13 cellular contexts compared by ENCODE assay signal in genomic region chr4:39626261-39626660, GRCh38.
A peak's percentile ranks its signal among the peaks of the same experiment; 100 is the strongest.
DNase-seq lines count a peak whose midpoint lies in the region; ATAC-seq and FAIRE-seq lines count a peak whose summit lies in the region.
"Had no signal": no experiment of that assay in that cellular context is flagged by ENCODE, and none has a peak within 500 bp of the region (broad histone marks: within the 10 kb centered on the region; RNA-seq: fewer than 3 reads in every experiment).

No MANE protein-coding gene starts in this region.

- ATAC-seq in GM21526 (IDR thresholded peaks at IDR 0.05; ENCODE audit: low FRiP score, unreplicated experiment) (peak; percentile 60), HG03280 (IDR thresholded peaks at IDR 0.05; ENCODE audit: unreplicated experiment) (peak; percentile 57)
- peak; percentile 37 for ATAC-seq in effector memory CD8-positive, alpha-beta T cell (replicated peaks)

- H3K9me3 Mint-ChIP-seq in effector memory CD8-positive, alpha-beta T cell = no peaks in the 10 kb centered on the region
- H3K9me3 Mint-ChIP-seq in activated naive CD4-positive, alpha-beta T cell treated with anti-CD3 and anti-CD28 coated beads, Interleukin-2, amount 10 ng/mL, durations not matched to agents 7 days and 5 days = no peaks in the 10 kb centered on the region
- H3K9me3 Mint-ChIP-seq: nephron had no signal

- H3K27ac Mint-ChIP-seq in effector memory CD8-positive, alpha-beta T cell = no peak overlapping the region
- no peak overlapping the region for H3K27ac Mint-ChIP-seq in activated naive CD4-positive, alpha-beta T cell treated with anti-CD3 and anti-CD28 coated beads, Interleukin-2, amount 10 ng/mL, durations not matched to agents 7 days and 5 days
- H3K27ac Mint-ChIP-seq: nephron had no signal

- H3K4me3 Mint-ChIP-seq in effector memory CD8-positive, alpha-beta T cell = no peak overlapping the region
- H3K4me3 Mint-ChIP-seq in activated naive CD4-positive, alpha-beta T cell treated with anti-CD3 and anti-CD28 coated beads, Interleukin-2, amount 10 ng/mL, durations not matched to agents 7 days and 5 days = no peak overlapping the region
- H3K4me3 Mint-ChIP-seq: nephron had no signal

- peaks cover 10% of the 10 kb centered on the region for H3K36me3 Mint-ChIP-seq in effector memory CD8-positive, alpha-beta T cell (ENCODE audit: insufficient read depth)
- H3K36me3 Mint-ChIP-seq in activated naive CD4-positive, alpha-beta T cell treated with anti-CD3 and anti-CD28 coated beads, Interleukin-2, amount 10 ng/mL, durations not matched to agents 7 days and 5 days = no peaks in the 10 kb centered on the region

- peaks cover 3 to 6% of the 10 kb centered on the region in 2 donors for H3K4me1 Mint-ChIP-seq in effector memory CD8-positive, alpha-beta T cell (ENCODE audit: low read depth in 2 of 2)
- H3K4me1 Mint-ChIP-seq in activated naive CD4-positive, alpha-beta T cell treated with anti-CD3 and anti-CD28 coated beads, Interleukin-2, amount 10 ng/mL, durations not matched to agents 7 days and 5 days = no peaks in the 10 kb centered on the region

- no peaks in the 10 kb centered on the region for H3K27me3 Mint-ChIP-seq in effector memory CD8-positive, alpha-beta T cell
- H3K27me3 Mint-ChIP-seq in activated naive CD4-positive, alpha-beta T cell treated with anti-CD3 and anti-CD28 coated beads, Interleukin-2, amount 10 ng/mL, durations not matched to agents 7 days and 5 days = no peaks in the 10 kb centered on the region

- peak; percentile 92 for FAIRE-seq in GM18507 (lab: Jason Lieb, UNC)

- CTCF ChIA-PET in activated naive CD4-positive, alpha-beta T cell treated with anti-CD3 and anti-CD28 coated beads, Interleukin-2, amount 10 ng/mL, durations not matched to agents 7 days and 5 days (lab: Charles Lee) = no interaction called here

- no peak for DNase-seq in GM18507 (ENCODE audit: extremely low spot score, insufficient read length, low read depth)
- no peak for DNase-seq in effector memory CD8-positive, alpha-beta T cell
- no peak for DNase-seq in T-helper 9 cell
- DNase-seq in stimulated activated CD4-positive, alpha-beta T cell treated with anti-CD3 and anti-CD28 coated beads, Interleukin-4, amount 100 ng/mL, for 1 hour = no peak
- no peak for DNase-seq in activated naive CD4-positive, alpha-beta T cell treated with anti-CD3 and anti-CD28 coated beads, Interleukin-2, amount 10 ng/mL, durations not matched to agents 7 days and 5 days
- no peak for DNase-seq in NCI-H69 (lab: John Stamatoyannopoulos, UW)
- DNase-seq: DMS79 treated with DMSO at 0.1 percent for 48 hours; NCI-H1436 treated with DMSO at 0.1 percent for 48 hours; stimulated activated CD4-positive, alpha-beta T cell treated with anti-CD3 and anti-CD28 coated beads, Interleukin-1b, Interleukin-23, amount 100 ng/mL, for 48 hours; tibial artery had no signal
